Comparison of ENCODE assay signal across 19 cellular contexts in the genomic region with DNA sequence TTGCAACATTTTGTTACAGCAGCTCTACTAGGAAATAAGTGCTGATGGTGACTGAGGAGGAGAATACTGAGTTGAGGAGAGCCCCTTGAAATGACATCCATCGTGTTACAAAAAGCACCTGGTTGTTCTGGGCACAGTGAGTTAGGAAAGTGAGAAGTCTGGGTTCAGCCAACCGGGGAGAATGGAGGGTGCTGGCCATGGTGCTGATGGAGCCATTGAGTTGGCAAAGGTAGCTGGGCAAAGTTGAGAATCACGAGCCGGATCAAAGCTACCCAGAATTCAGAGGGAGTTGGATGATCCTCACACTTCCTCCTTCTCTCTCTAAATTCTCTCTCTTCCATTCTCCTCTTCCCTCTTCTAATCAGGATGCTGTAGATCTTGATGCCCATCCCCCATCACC. TPM values are rescaled to one million over a fixed set of nuclear protein-coding genes. Genes with fewer than 3 reads are reported as not detected.
DNase-seq lines count a peak whose midpoint lies in the region; ATAC-seq and TF ChIP-seq lines count a peak whose summit lies in the region.
"Had no signal": no experiment of that assay in that cellular context is flagged by ENCODE, and none has a peak within 500 bp of the region (broad histone marks: within the 10 kb centered on the region; RNA-seq: fewer than 3 reads in every experiment).

No MANE protein-coding gene starts in this region.

- in situ Hi-C loops in GM23248 (cut with MboI), result no loop called here

- H3K4me1 Mint-ChIP-seq in neural crest cell (no peaks in the 10 kb centered on the region), glutamatergic neuron (ENCODE audit: low read depth, unreplicated experiment) (no peaks in the 10 kb centered on the region)
- H3K4me1 Mint-ChIP-seq: CD4-positive, CD25-positive, alpha-beta regulatory T cell; nephron had no signal

- H3K27ac Mint-ChIP-seq in neural crest cell (ENCODE audit: unreplicated experiment), result no peak overlapping the region
- no peak overlapping the region for H3K27ac Mint-ChIP-seq in glutamatergic neuron (ENCODE audit: unreplicated experiment)
- H3K27ac Mint-ChIP-seq: CD4-positive, CD25-positive, alpha-beta regulatory T cell; nephron; T-helper 1 cell treated with Interleukin-12 subunit alpha and Interleukin-12 subunit beta and Interleukin-4 antibody, amounts not matched to agents 30 μg/mL and 1 μg/mL, for 36 hours had no signal

- H3K36me3 Mint-ChIP-seq in neural crest cell (ENCODE audit: low read depth) (no peaks in the 10 kb centered on the region), glutamatergic neuron (ENCODE audit: unreplicated experiment) (peaks cover 4% of the 10 kb centered on the region)
- H3K36me3 Mint-ChIP-seq: CD4-positive, CD25-positive, alpha-beta regulatory T cell had no signal

- H3K4me3 Mint-ChIP-seq in neural crest cell, result no peak overlapping the region
- H3K4me3 Mint-ChIP-seq in glutamatergic neuron (ENCODE audit: unreplicated experiment), result no peak overlapping the region
- H3K4me3 Mint-ChIP-seq: nephron; T-helper 1 cell treated with Interleukin-12 subunit alpha and Interleukin-12 subunit beta and Interleukin-4 antibody, amounts not matched to agents 30 μg/mL and 1 μg/mL, for 36 hours had no signal

- H2AFZ ChIP-seq in GM23248, result no peak overlapping the region

- no peak overlapping the region for H3K9ac ChIP-seq in GM23248

- TF ChIP-seq CTCF in epithelial cell of esophagus (IDR thresholded peaks at IDR 0.05; ENCODE audit: insufficient read depth, low read depth, low read length, missing control alignments), result no peak
- TF ChIP-seq CTCF in neural crest cell (conservative IDR thresholded peaks at IDR 0.05), result no peak
- no peak for TF ChIP-seq CTCF in glutamatergic neuron (IDR thresholded peaks at IDR 0.05; ENCODE audit: partially characterized antibody, unreplicated experiment)
- TF ChIP-seq CTCF in omental fat pad (IDR thresholded peaks at IDR 0.05), result no peak

- H4K20me1 ChIP-seq in GM23248 (ENCODE audit: insufficient read depth), result no peaks in the 10 kb centered on the region

- H3K9me3 Mint-ChIP-seq in neural crest cell (no peaks in the 10 kb centered on the region), glutamatergic neuron (ENCODE audit: unreplicated experiment) (peaks cover 3% of the 10 kb centered on the region)
- H3K9me3 Mint-ChIP-seq: T-helper 1 cell treated with Interleukin-12 subunit alpha and Interleukin-12 subunit beta and Interleukin-4 antibody, amounts not matched to agents 30 μg/mL and 1 μg/mL, for 36 hours had no signal

- no peak for ATAC-seq in omental fat pad (ENCODE audit: low FRiP score)
- ATAC-seq: body of pancreas, gastroesophageal sphincter, Panc1 had no signal

- no peaks in the 10 kb centered on the region for H3F3A ChIP-seq in GM23248 (ENCODE audit: insufficient read depth)

- no peak overlapping the region for H3K27ac ChIP-seq in GM23248
- H3K27ac ChIP-seq: body of pancreas, gastroesophageal sphincter had no signal

- no peaks in the 10 kb centered on the region for H3K36me3 ChIP-seq in GM23248 (ENCODE audit: low read depth)
- H3K36me3 ChIP-seq: gastroesophageal sphincter had no signal

- no peaks in the 10 kb centered on the region for H3K4me1 ChIP-seq in GM23248 (ENCODE audit: insufficient read depth)
- H3K4me1 ChIP-seq: body of pancreas, gastroesophageal sphincter had no signal

- H3K4me3 ChIP-seq in GM23248 (no peak overlapping the region), epithelial cell of esophagus (ENCODE audit: low read length) (no peak overlapping the region)
- H3K4me3 ChIP-seq: body of pancreas, gastroesophageal sphincter, smooth muscle cell had no signal

- H3K4me2 ChIP-seq in GM23248 (ENCODE audit: unreplicated experiment), result no peak overlapping the region
- H3K4me2 ChIP-seq: smooth muscle cell had no signal

- no peaks in the 10 kb centered on the region for H3K9me3 ChIP-seq in GM23248 (ENCODE audit: low read depth)
- H3K9me3 ChIP-seq: body of pancreas, gastroesophageal sphincter had no signal

- H3K27me3 ChIP-seq in GM23248 (replicated peaks; ENCODE audit: insufficient read depth), result 0 out of 2 replicates have a peak, but pooled peaks cover 2% of the 10 kb centered on the region
- H3K27me3 ChIP-seq: body of pancreas had no signal

- WGBS in GM23248 (ENCODE audit: low coverage in 1 of 2, low lambda C conversion rate in 2 of 2, missing lambda C conversion rate in 2 of 2), 2 experiments, result 5 to 8% methylated on average over 4 of the region's 4 CpGs

- DNase-seq in GM23248 (peak; percentile 12), M059J (ENCODE audit: low read depth) (peak; percentile 2), epithelial cell of esophagus (ENCODE audit: low read depth) (peak; percentile 27), neural crest cell (ENCODE audit: low read depth, low spot score) (peak; percentile 18), GM19238 (ENCODE audit: insufficient read length, low spot score) (no peak), glutamatergic neuron (no peak), omental fat pad (ENCODE audit: low spot score) (no peak)
- DNase-seq: activated CD4-positive, alpha-beta T cell treated with anti-CD3 and anti-CD28 coated beads, Interleukin-2, amount 50 U/mL, for 48 hours; activated effector memory CD4-positive, alpha-beta T cell treated with Interleukin-2 at 50 U/mL for 16 hours; body of pancreas; CD4-positive, CD25-positive, alpha-beta regulatory T cell; effector memory CD4-positive, alpha-beta T cell; NCI-H510A had no signal

- H3K27me3 Mint-ChIP-seq in neural crest cell (ENCODE audit: low read depth), result peaks cover 62% of the 10 kb centered on the region
- peaks cover 2% of the 10 kb centered on the region for H3K27me3 Mint-ChIP-seq in glutamatergic neuron (ENCODE audit: unreplicated experiment)

- no peaks in the 10 kb centered on the region for H3K79me2 ChIP-seq in GM23248 (ENCODE audit: insufficient read depth)

- no peaks in the 10 kb centered on the region for H3K9me2 ChIP-seq in GM23248 (ENCODE audit: insufficient read depth)

RNA-seq across cellular contexts. Expression of a gene that starts 35.0 kb away (rescaled TPM):
- under 0.01 TPM in 1 of 2 replicates, not detected in the other for total RNA-seq in GM23248 (2014; rRNA removed; shearing (Covaris generic))
- polyA plus RNA-seq in GM23248 (2016; fragmentation: Nextera tagmentation; extraction: Ambion mirVana), result not detected in 2 replicates
- not detected in 2 replicates for total RNA-seq in M059J (2014; rRNA removed; shearing (Covaris generic))
- total RNA-seq in neural crest cell, result 0.12 TPM in 1 of 2 replicates, not detected in the other
- total RNA-seq in glutamatergic neuron (ENCODE audit: unreplicated experiment), result 0.74 TPM
- under 1 TPM in 1 of 4 donors, not detected in 3; 0.48 TPM for total RNA-seq in omental fat pad
- total RNA-seq: body of pancreas; CD4-positive, CD25-positive, alpha-beta regulatory T cell; HT1080 had no signal
- polyA plus RNA-seq: CD4-positive, CD25-positive, alpha-beta regulatory T cell had no signal

Comparison
In these comparisons a context has a peak if more than half of its experiments do, and no peak if none do; other contexts are left out.
1. DNase-seq: peak in GM23248 (single experiment), M059J (single experiment), epithelial cell of esophagus (single experiment) and neural crest cell (single experiment); none in GM19238 (single experiment), glutamatergic neuron (single experiment) and omental fat pad (single experiment).